In genomic region chr14:56196274-56196673, GRCh38 we compare ENCODE assay signal across 11 cellular contexts.
DNase-seq lines count a peak whose midpoint lies in the region; ATAC-seq and TF ChIP-seq lines count a peak whose summit lies in the region.
"Had no signal": no experiment of that assay in that cellular context is flagged by ENCODE, and none has a peak within 500 bp of the region (broad histone marks: within the 10 kb centered on the region; RNA-seq: fewer than 3 reads in every experiment).

No MANE protein-coding gene starts in this region.

- no peaks in the 10 kb centered on the region for H3K27me3 Mint-ChIP-seq in CD8-positive, alpha-beta T cell (ENCODE audit: low read depth)
- H3K27me3 Mint-ChIP-seq in glutamatergic neuron (ENCODE audit: unreplicated experiment): peaks cover 5% of the 10 kb centered on the region
- H3K27me3 Mint-ChIP-seq: IgD-negative memory B cell, memory B cell had no signal

- H3K36me3 ChIP-seq in CD8-positive, alpha-beta T cell (ENCODE audit: insufficient read depth, low read length): no peaks in the 10 kb centered on the region
- H3K36me3 ChIP-seq in SJSA1 (peaks cover 4% of the 10 kb centered on the region; the same call in 1 of the 2 replicates), mucosa of descending colon (ENCODE audit: low read depth) (no peaks in the 10 kb centered on the region)

- H3K9me3 Mint-ChIP-seq in CD8-positive, alpha-beta T cell: no peaks in the 10 kb centered on the region
- H3K9me3 Mint-ChIP-seq in glutamatergic neuron (ENCODE audit: unreplicated experiment): peaks cover 10% of the 10 kb centered on the region
- H3K9me3 Mint-ChIP-seq: activated T-cell treated with anti-CD3 and anti-CD28 coated beads, Interleukin-2, amount 50 U/mL, for 4 hours; IgD-negative memory B cell; memory B cell had no signal

- no peak overlapping the region for H3K4me3 Mint-ChIP-seq in CD8-positive, alpha-beta T cell
- H3K4me3 Mint-ChIP-seq in glutamatergic neuron (ENCODE audit: unreplicated experiment): no peak overlapping the region
- H3K4me3 Mint-ChIP-seq: activated T-cell treated with anti-CD3 and anti-CD28 coated beads, Interleukin-2, amount 50 U/mL, for 4 hours; memory B cell had no signal

- H3K4me1 Mint-ChIP-seq in CD8-positive, alpha-beta T cell (ENCODE audit: low read depth): peaks cover 29% of the 10 kb centered on the region
- H3K4me1 Mint-ChIP-seq in glutamatergic neuron (ENCODE audit: low read depth, unreplicated experiment): peaks cover 40% of the 10 kb centered on the region

- no peak overlapping the region for H3K27ac ChIP-seq in AG04450 (ENCODE audit: low read depth, low read length)
- no peak overlapping the region for H3K27ac ChIP-seq in CD8-positive, alpha-beta T cell (ENCODE audit: low read depth, low read length)
- H3K27ac ChIP-seq in SJSA1: peak overlapping the region; percentile 41

- H3K27me3 ChIP-seq in AG04450 (ENCODE audit: control insufficient read depth, insufficient read depth, low read length) (no peaks in the 10 kb centered on the region), SJSA1 (replicated peaks) (no peaks in the 10 kb centered on the region)
- H3K27me3 ChIP-seq in CD8-positive, alpha-beta T cell (ENCODE audit: insufficient read depth, low read length): no peaks in the 10 kb centered on the region

- no peak overlapping the region for H3K4me3 ChIP-seq in AG04450 (ENCODE audit: low read depth, low read length)
- no peak overlapping the region for H3K4me3 ChIP-seq in CD8-positive, alpha-beta T cell (ENCODE audit: low read depth, low read length)
- H3K4me3 ChIP-seq in SJSA1: no peak overlapping the region
- no peak overlapping the region for H3K4me3 ChIP-seq in mucosa of descending colon

- POLR2A ChIA-PET in AG04450 (lab: Yijun Ruan, JAX): no interaction called here
- POLR2A ChIA-PET in CD8-positive, alpha-beta T cell (lab: Charles Lee): no interaction called here

- peaks cover 23% of the 10 kb centered on the region for H3K4me1 ChIP-seq in CD8-positive, alpha-beta T cell (ENCODE audit: insufficient read depth, low read length)
- H3K4me1 ChIP-seq in SJSA1 (replicated peaks): peaks cover 52% of the 10 kb centered on the region
- peaks cover 29% of the 10 kb centered on the region for H3K4me1 ChIP-seq in mucosa of descending colon (ENCODE audit: low read depth)

- H3K9me3 ChIP-seq in AG04450 (ENCODE audit: control insufficient read depth, insufficient read depth, low read length) (no peaks in the 10 kb centered on the region), SJSA1 (replicated peaks) (no peaks in the 10 kb centered on the region), mucosa of descending colon (no peaks in the 10 kb centered on the region)
- H3K9me3 ChIP-seq in CD8-positive, alpha-beta T cell (ENCODE audit: low read length): no peaks in the 10 kb centered on the region

- CTCF ChIA-PET in AG04450 (lab: Charles Lee): no interaction called here
- CTCF ChIA-PET in CD8-positive, alpha-beta T cell (lab: Charles Lee): no interaction called here

- peak overlapping the region; percentile 80 for H3K27ac Mint-ChIP-seq in CD8-positive, alpha-beta T cell
- H3K27ac Mint-ChIP-seq in glutamatergic neuron (ENCODE audit: unreplicated experiment): peak overlapping the region; percentile 97
- H3K27ac Mint-ChIP-seq: memory B cell had no signal

- H3K36me3 Mint-ChIP-seq in CD8-positive, alpha-beta T cell: no peaks in the 10 kb centered on the region
- H3K36me3 Mint-ChIP-seq in glutamatergic neuron (ENCODE audit: unreplicated experiment): no peaks in the 10 kb centered on the region
- H3K36me3 Mint-ChIP-seq: IgD-negative memory B cell, memory B cell had no signal

- TF ChIP-seq CTCF in AG04450 (IDR thresholded peaks at IDR 0.05; ENCODE audit: low read depth, low read length): no peak
- no peak for TF ChIP-seq CTCF in CD8-positive, alpha-beta T cell (IDR thresholded peaks at IDR 0.05)
- no peak for TF ChIP-seq CTCF in glutamatergic neuron (IDR thresholded peaks at IDR 0.05; ENCODE audit: partially characterized antibody, unreplicated experiment)
- no peak for TF ChIP-seq CTCF in mucosa of descending colon (IDR thresholded peaks at IDR 0.05)

- DNase-seq in AG04450 (ENCODE audit: low read depth, low spot score) (peak; percentile 33), SJSA1 (ENCODE audit: low read depth in 1 of 2, low spot score in 2 of 2) (no peak), glutamatergic neuron (no peak), NCI-H187 (lab: John Stamatoyannopoulos, UW) (no peak), mucosa of descending colon (no peak), posterior cingulate gyrus (no peak)
- DNase-seq in CD8-positive, alpha-beta T cell: no peak
- DNase-seq in central memory CD4-positive, alpha-beta T cell: no peak
- DNase-seq: activated T-cell treated with anti-CD3 and anti-CD28 coated beads, Interleukin-2, amount 50 U/mL, for 4 hours had no signal

- ATAC-seq in CD8-positive, alpha-beta T cell: no peak
- no peak for ATAC-seq in mucosa of descending colon

- intact Hi-C loops in CD8-positive, alpha-beta T cell (cut with DNase I, micrococcal nuclease): no loop called here
- intact Hi-C loops in mucosa of descending colon (cut with DNase I, micrococcal nuclease) (no loop called here), posterior cingulate gyrus (cut with DNase I) (no loop called here)
